In genomic region chr3:53023072-53023823, GRCh38 we compare ENCODE assay signal across 16 cellular contexts. TPM values are rescaled to one million over a fixed set of nuclear protein-coding genes. Genes with fewer than 3 reads are reported as not detected.
DNase-seq lines count a peak whose midpoint lies in the region; ATAC-seq and TF ChIP-seq lines count a peak whose summit lies in the region.
"Had no signal": no experiment of that assay in that cellular context is flagged by ENCODE, and none has a peak within 500 bp of the region (broad histone marks: within the 10 kb centered on the region; RNA-seq: fewer than 3 reads in every experiment).

No MANE protein-coding gene starts in this region.

- TF ChIP-seq POLR2A in sigmoid colon (IDR thresholded peaks at IDR 0.05), result no peak

- peaks cover 15% of the 10 kb centered on the region for H3K36me3 Mint-ChIP-seq in activated naive CD8-positive, alpha-beta T cell treated with anti-CD3 and anti-CD28 coated beads, Interleukin-2, amount 10 ng/mL, durations not matched to agents 7 days and 5 days
- peaks cover 11% of the 10 kb centered on the region for H3K36me3 Mint-ChIP-seq in activated naive CD8-positive, alpha-beta T cell treated with anti-CD3 and anti-CD28 coated beads for 36 hours

- intact Hi-C loops in sigmoid colon (cut with DNase I), result no loop called here

- H3K9me3 Mint-ChIP-seq in activated naive CD8-positive, alpha-beta T cell treated with anti-CD3 and anti-CD28 coated beads, Interleukin-2, amount 10 ng/mL, durations not matched to agents 7 days and 5 days, result peaks cover 2% of the 10 kb centered on the region
- no peaks in the 10 kb centered on the region for H3K9me3 Mint-ChIP-seq in activated naive CD8-positive, alpha-beta T cell treated with anti-CD3 and anti-CD28 coated beads for 36 hours
- H3K9me3 Mint-ChIP-seq: T-helper 2 cell treated with Interferon-gamma antibody and Interleukin-4, amounts not matched to agents 5 μg/mL and 100 μg/mL, for 36 hours had no signal

- no peak for TF ChIP-seq EP300 in sigmoid colon (IDR thresholded peaks at IDR 0.05)

- no peak overlapping the region for H3K4me3 ChIP-seq in sigmoid colon
- H3K4me3 ChIP-seq: neural progenitor cell, stomach had no signal

- POLR2A ChIA-PET in activated naive CD8-positive, alpha-beta T cell treated with anti-CD3 and anti-CD28 coated beads, Interleukin-2, amount 10 ng/mL, durations not matched to agents 7 days and 5 days (lab: Charles Lee), result interaction anchor here (1.0 kb wide), 1 partner anchor 13 kb away, joined by 5 read pairs; no protein-coding TSS in a partner anchor

- H3K9me3 ChIP-seq in sigmoid colon, result no peaks in the 10 kb centered on the region
- H3K9me3 ChIP-seq: stomach had no signal

- no peaks in the 10 kb centered on the region for H3K27me3 Mint-ChIP-seq in activated naive CD8-positive, alpha-beta T cell treated with anti-CD3 and anti-CD28 coated beads, Interleukin-2, amount 10 ng/mL, durations not matched to agents 7 days and 5 days
- no peaks in the 10 kb centered on the region for H3K27me3 Mint-ChIP-seq in activated naive CD8-positive, alpha-beta T cell treated with anti-CD3 and anti-CD28 coated beads for 36 hours

- TF ChIP-seq CTCF in sigmoid colon (IDR thresholded peaks at IDR 0.05), result no peak

- DNase-seq in activated naive CD8-positive, alpha-beta T cell treated with anti-CD3 and anti-CD28 coated beads, Interleukin-2, amount 10 ng/mL, durations not matched to agents 7 days and 5 days, result no peak
- no peak for DNase-seq in activated naive CD8-positive, alpha-beta T cell treated with anti-CD3 and anti-CD28 coated beads for 36 hours
- peak; percentile 30 for DNase-seq in MV-4-11 (lab: John Stamatoyannopoulos, UW)
- DNase-seq in dermis blood vessel endothelial cell, result peak; percentile 46
- no peak for DNase-seq in sigmoid colon
- no peak for DNase-seq in NCI-H774 (lab: John Stamatoyannopoulos, UW)
- no peak for DNase-seq in HK-2 (ENCODE audit: unreplicated experiment)
- DNase-seq in mesenteric fat pad (ENCODE audit: low spot score), result no peak
- DNase-seq: activated CD4-positive, alpha-beta T cell treated with anti-CD3 and anti-CD28 coated beads, Interleukin-2, amount 50 U/mL, for 48 hours; NCI-H524 treated with DMSO at 0.1 percent for 48 hours; stomach had no signal

- WGBS in sigmoid colon, 2 donors, result 86 to 97% methylated on average over 4 of the region's 4 CpGs

- H3K4me3 Mint-ChIP-seq in activated naive CD8-positive, alpha-beta T cell treated with anti-CD3 and anti-CD28 coated beads, Interleukin-2, amount 10 ng/mL, durations not matched to agents 7 days and 5 days, result no peak overlapping the region
- no peak overlapping the region for H3K4me3 Mint-ChIP-seq in activated naive CD8-positive, alpha-beta T cell treated with anti-CD3 and anti-CD28 coated beads for 36 hours
- H3K4me3 Mint-ChIP-seq: neural progenitor cell; T-helper 2 cell treated with Interferon-gamma antibody and Interleukin-4, amounts not matched to agents 5 μg/mL and 100 μg/mL, for 36 hours had no signal

- peaks cover 28% of the 10 kb centered on the region for H3K4me1 Mint-ChIP-seq in activated naive CD8-positive, alpha-beta T cell treated with anti-CD3 and anti-CD28 coated beads, Interleukin-2, amount 10 ng/mL, durations not matched to agents 7 days and 5 days
- peaks cover 43% of the 10 kb centered on the region for H3K4me1 Mint-ChIP-seq in activated naive CD8-positive, alpha-beta T cell treated with anti-CD3 and anti-CD28 coated beads for 36 hours

- no peaks in the 10 kb centered on the region for H3K27me3 ChIP-seq in sigmoid colon
- H3K27me3 ChIP-seq: neural progenitor cell, stomach had no signal

- H3K36me3 ChIP-seq in sigmoid colon, result no peaks in the 10 kb centered on the region
- H3K36me3 ChIP-seq: neural progenitor cell, stomach had no signal

- no peak overlapping the region for H3K27ac ChIP-seq in sigmoid colon
- H3K27ac ChIP-seq: C4-2B, neural progenitor cell, RWPE1, stomach had no signal

- H3K27ac Mint-ChIP-seq in activated naive CD8-positive, alpha-beta T cell treated with anti-CD3 and anti-CD28 coated beads, Interleukin-2, amount 10 ng/mL, durations not matched to agents 7 days and 5 days, result no peak overlapping the region
- no peak overlapping the region for H3K27ac Mint-ChIP-seq in activated naive CD8-positive, alpha-beta T cell treated with anti-CD3 and anti-CD28 coated beads for 36 hours
- H3K27ac Mint-ChIP-seq: neural progenitor cell; T-helper 2 cell treated with Interferon-gamma antibody and Interleukin-4, amounts not matched to agents 5 μg/mL and 100 μg/mL, for 36 hours had no signal

- peaks cover 0 to 3% (median 0%) of the 10 kb centered on the region in 4 donors for H3K4me1 ChIP-seq in sigmoid colon

- ATAC-seq in activated naive CD8-positive, alpha-beta T cell treated with anti-CD3 and anti-CD28 coated beads, Interleukin-2, amount 10 ng/mL, durations not matched to agents 7 days and 5 days (ENCODE audit: low read depth), result peak; percentile 80
- ATAC-seq: esophagus mucosa had no signal

RNA-seq across cellular contexts. Expression of gene SFMBT1, which starts 22.6 kb away (rescaled TPM):
- total RNA-seq in activated naive CD8-positive, alpha-beta T cell treated with anti-CD3 and anti-CD28 coated beads, Interleukin-2, amount 10 ng/mL, durations not matched to agents 7 days and 5 days, result 10 to 100 TPM; 29.5 to 30.8 TPM
- total RNA-seq in activated naive CD8-positive, alpha-beta T cell treated with anti-CD3 and anti-CD28 coated beads for 36 hours, result 10 to 100 TPM; 19.7 to 21.9 TPM
- total RNA-seq in dermis blood vessel endothelial cell (3.4 and 3.9 TPM in 2 replicates), sigmoid colon (10 to 100 TPM; 10.2 to 16.1 (median 14.9) TPM), mesenteric fat pad (8.9 TPM)
- polyA plus RNA-seq in sigmoid colon, result 1 to 10 TPM; 4.8 to 7.3 (median 6.9) TPM

Comparison
In these comparisons a context has a peak if more than half of its experiments do, and no peak if none do; other contexts are left out.
1. DNase-seq: peak in MV-4-11 (single experiment) and dermis blood vessel endothelial cell (single experiment); none in activated naive CD8-positive, alpha-beta T cell treated with anti-CD3 and anti-CD28 coated beads, Interleukin-2, amount 10 ng/mL, durations not matched to agents 7 days and 5 days (single experiment), activated naive CD8-positive, alpha-beta T cell treated with anti-CD3 and anti-CD28 coated beads for 36 hours (single experiment), sigmoid colon (single experiment), NCI-H774 (single experiment), HK-2 (single experiment) and mesenteric fat pad (single experiment).